Comparison of ENCODE assay signal across 1 cellular context in genomic region chr7:43834463-43835251, GRCh38.
TF ChIP-seq lines count a peak whose summit lies in the region.

No MANE protein-coding gene starts in this region.

TF ChIP-seq in GM12878, 131 proteins besides CTCF, POLR2A, EP300 and RAD21 (continued from another document and continues in another):
- TF ChIP-seq, protein P1, sequence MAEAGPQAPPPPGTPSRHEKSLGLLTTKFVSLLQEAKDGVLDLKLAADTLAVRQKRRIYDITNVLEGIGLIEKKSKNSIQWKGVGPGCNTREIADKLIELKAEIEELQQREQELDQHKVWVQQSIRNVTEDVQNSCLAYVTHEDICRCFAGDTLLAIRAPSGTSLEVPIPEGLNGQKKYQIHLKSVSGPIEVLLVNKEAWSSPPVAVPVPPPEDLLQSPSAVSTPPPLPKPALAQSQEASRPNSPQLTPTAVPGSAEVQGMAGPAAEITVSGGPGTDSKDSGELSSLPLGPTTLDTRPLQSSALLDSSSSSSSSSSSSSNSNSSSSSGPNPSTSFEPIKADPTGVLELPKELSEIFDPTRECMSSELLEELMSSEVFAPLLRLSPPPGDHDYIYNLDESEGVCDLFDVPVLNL (IDR thresholded peaks at IDR 0.05; ENCODE audit: low read depth, low read length) = no peak
- TF ChIP-seq, protein P2, sequence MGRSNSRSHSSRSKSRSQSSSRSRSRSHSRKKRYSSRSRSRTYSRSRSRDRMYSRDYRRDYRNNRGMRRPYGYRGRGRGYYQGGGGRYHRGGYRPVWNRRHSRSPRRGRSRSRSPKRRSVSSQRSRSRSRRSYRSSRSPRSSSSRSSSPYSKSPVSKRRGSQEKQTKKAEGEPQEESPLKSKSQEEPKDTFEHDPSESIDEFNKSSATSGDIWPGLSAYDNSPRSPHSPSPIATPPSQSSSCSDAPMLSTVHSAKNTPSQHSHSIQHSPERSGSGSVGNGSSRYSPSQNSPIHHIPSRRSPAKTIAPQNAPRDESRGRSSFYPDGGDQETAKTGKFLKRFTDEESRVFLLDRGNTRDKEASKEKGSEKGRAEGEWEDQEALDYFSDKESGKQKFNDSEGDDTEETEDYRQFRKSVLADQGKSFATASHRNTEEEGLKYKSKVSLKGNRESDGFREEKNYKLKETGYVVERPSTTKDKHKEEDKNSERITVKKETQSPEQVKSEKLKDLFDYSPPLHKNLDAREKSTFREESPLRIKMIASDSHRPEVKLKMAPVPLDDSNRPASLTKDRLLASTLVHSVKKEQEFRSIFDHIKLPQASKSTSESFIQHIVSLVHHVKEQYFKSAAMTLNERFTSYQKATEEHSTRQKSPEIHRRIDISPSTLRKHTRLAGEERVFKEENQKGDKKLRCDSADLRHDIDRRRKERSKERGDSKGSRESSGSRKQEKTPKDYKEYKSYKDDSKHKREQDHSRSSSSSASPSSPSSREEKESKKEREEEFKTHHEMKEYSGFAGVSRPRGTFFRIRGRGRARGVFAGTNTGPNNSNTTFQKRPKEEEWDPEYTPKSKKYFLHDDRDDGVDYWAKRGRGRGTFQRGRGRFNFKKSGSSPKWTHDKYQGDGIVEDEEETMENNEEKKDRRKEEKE (IDR thresholded peaks at IDR 0.05) = no peak
- TF ChIP-seq FOXM1 (IDR thresholded peaks at IDR 0.05; ENCODE audit: low read depth, low read length) (peak; percentile 32; the same call in 1 of the 2 replicates), CHD4 (IDR thresholded peaks at IDR 0.05) (no peak), RAD51 (IDR thresholded peaks at IDR 0.05) (peak; percentile 75; the same call in 1 of the 2 replicates), PAX8 (IDR thresholded peaks at IDR 0.05) (0 out of 2 replicates have a peak, but pooled peaks have one; percentile 65), BCL11A (IDR thresholded peaks at IDR 0.05; ENCODE audit: low read depth, low read length) (peak; percentile 45; the same call in 1 of the 2 replicates), CREM (IDR thresholded peaks at IDR 0.05; ENCODE audit: low read depth) (peak; percentile 52), CBX5 (IDR thresholded peaks at IDR 0.05; ENCODE audit: low read depth) (0 out of 2 replicates have a peak, but pooled peaks have one; percentile 30), FOS (IDR thresholded peaks at IDR 0.05; ENCODE audit: borderline replicate concordance, extremely low read depth, insufficient read length) (peak; percentile 5), NFIC (IDR thresholded peaks at IDR 0.05; ENCODE audit: low read depth, low read length) (peak; percentile 63), EZH2 (IDR thresholded peaks at IDR 0.05; ENCODE audit: borderline replicate concordance, control insufficient read depth, low read depth, low read length) (no peak), ZZZ3 (IDR thresholded peaks at IDR 0.05; ENCODE audit: control insufficient read depth, insufficient read length, low read depth) (no peak), ZSCAN29 (IDR thresholded peaks at IDR 0.05) (no peak), ATF7 (IDR thresholded peaks at IDR 0.05; ENCODE audit: low read depth) (peak; percentile 83), GATAD2B (conservative IDR thresholded peaks at IDR 0.05; ENCODE audit: low read depth) (0 out of 2 replicates have a peak, but pooled peaks have one; percentile 18), IKZF1 (conservative IDR thresholded peaks at IDR 0.05) (peak; percentile 78), RELB (IDR thresholded peaks at IDR 0.05; ENCODE audit: low read depth) (peak; percentile 94), EGR1 (IDR thresholded peaks at IDR 0.05; ENCODE audit: borderline replicate concordance in 1 of 2, low read depth in 2 of 2, low read length in 2 of 2) (no peak), SMAD1 (IDR thresholded peaks at IDR 0.05; ENCODE audit: low read depth, partially characterized antibody) (no peak), ZNF384 (IDR thresholded peaks at IDR 0.05; ENCODE audit: borderline replicate concordance, low read depth, low read length) (no peak), JUND (IDR thresholded peaks at IDR 0.05; ENCODE audit: low read depth, low read length) (0 out of 2 replicates have a peak, but pooled peaks have one; percentile 12), MYC (IDR thresholded peaks at IDR 0.05; ENCODE audit: insufficient read depth, insufficient read length, insufficient replicate concordance, low read length, severe bottlenecking) (no peak), ZNF217 (IDR thresholded peaks at IDR 0.05) (peak; percentile 98), NR2C2 (IDR thresholded peaks at IDR 0.05; ENCODE audit: borderline replicate concordance, control insufficient read depth, insufficient read length, low read depth) (no peak), IRF4 (IDR thresholded peaks at IDR 0.05; ENCODE audit: low read depth, low read length) (peak; percentile 38), USF2 (IDR thresholded peaks at IDR 0.05; ENCODE audit: borderline replicate concordance, low read depth, low read length) (no peak), POLR2AphosphoS5 (IDR thresholded peaks at IDR 0.05; ENCODE audit: low read length) (peak; percentile 44; the same call in 1 of the 2 replicates), SKIL (IDR thresholded peaks at IDR 0.05; ENCODE audit: low read depth, poor library complexity, severe bottlenecking) (peak; percentile 73), NFXL1 (IDR thresholded peaks at IDR 0.05; ENCODE audit: borderline replicate concordance) (no peak), SPI1 (IDR thresholded peaks at IDR 0.05; ENCODE audit: borderline replicate concordance, insufficient read depth, low read depth, low read length) (no peak), IKZF2 (IDR thresholded peaks at IDR 0.05) (peak; percentile 68 to 79), SIN3A (IDR thresholded peaks at IDR 0.05; ENCODE audit: low read depth, low read length) (0 out of 2 replicates have a peak, but pooled peaks have one; percentile 38), MLLT1 (IDR thresholded peaks at IDR 0.05) (peak; percentile 50), TCF12 (IDR thresholded peaks at IDR 0.05; ENCODE audit: low read depth, low read length) (peak; percentile 46; the same call in 1 of the 2 replicates), BRCA1 (IDR thresholded peaks at IDR 0.05; ENCODE audit: low read depth, low read length) (no peak), ETV6 (conservative IDR thresholded peaks at IDR 0.05 in 1 of 2, IDR thresholded peaks at IDR 0.05 in 1 of 2; ENCODE audit: borderline replicate concordance in 1 of 2, low read depth in 1 of 2) (peak in 1 of 2 experiments; percentile 53; a peak in 1 of 4 replicates), ZNF24 (IDR thresholded peaks at IDR 0.05) (peak; percentile 34; the same call in 1 of the 2 replicates)
- TF ChIP-seq, protein P3, sequence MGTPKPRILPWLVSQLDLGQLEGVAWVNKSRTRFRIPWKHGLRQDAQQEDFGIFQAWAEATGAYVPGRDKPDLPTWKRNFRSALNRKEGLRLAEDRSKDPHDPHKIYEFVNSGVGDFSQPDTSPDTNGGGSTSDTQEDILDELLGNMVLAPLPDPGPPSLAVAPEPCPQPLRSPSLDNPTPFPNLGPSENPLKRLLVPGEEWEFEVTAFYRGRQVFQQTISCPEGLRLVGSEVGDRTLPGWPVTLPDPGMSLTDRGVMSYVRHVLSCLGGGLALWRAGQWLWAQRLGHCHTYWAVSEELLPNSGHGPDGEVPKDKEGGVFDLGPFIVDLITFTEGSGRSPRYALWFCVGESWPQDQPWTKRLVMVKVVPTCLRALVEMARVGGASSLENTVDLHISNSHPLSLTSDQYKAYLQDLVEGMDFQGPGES (IDR thresholded peaks at IDR 0.05) = no peak
- TF ChIP-seq, protein P4, sequence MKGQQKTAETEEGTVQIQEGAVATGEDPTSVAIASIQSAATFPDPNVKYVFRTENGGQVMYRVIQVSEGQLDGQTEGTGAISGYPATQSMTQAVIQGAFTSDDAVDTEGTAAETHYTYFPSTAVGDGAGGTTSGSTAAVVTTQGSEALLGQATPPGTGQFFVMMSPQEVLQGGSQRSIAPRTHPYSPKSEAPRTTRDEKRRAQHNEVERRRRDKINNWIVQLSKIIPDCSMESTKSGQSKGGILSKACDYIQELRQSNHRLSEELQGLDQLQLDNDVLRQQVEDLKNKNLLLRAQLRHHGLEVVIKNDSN (IDR thresholded peaks at IDR 0.05; ENCODE audit: borderline replicate concordance, extremely low read length, insufficient read depth, low read depth, low read length) = peak; percentile 34
- TF ChIP-seq, protein P5, sequence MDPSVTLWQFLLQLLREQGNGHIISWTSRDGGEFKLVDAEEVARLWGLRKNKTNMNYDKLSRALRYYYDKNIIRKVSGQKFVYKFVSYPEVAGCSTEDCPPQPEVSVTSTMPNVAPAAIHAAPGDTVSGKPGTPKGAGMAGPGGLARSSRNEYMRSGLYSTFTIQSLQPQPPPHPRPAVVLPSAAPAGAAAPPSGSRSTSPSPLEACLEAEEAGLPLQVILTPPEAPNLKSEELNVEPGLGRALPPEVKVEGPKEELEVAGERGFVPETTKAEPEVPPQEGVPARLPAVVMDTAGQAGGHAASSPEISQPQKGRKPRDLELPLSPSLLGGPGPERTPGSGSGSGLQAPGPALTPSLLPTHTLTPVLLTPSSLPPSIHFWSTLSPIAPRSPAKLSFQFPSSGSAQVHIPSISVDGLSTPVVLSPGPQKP (IDR thresholded peaks at IDR 0.05; ENCODE audit: low read depth, low read length) = no peak
- TF ChIP-seq, protein P6, sequence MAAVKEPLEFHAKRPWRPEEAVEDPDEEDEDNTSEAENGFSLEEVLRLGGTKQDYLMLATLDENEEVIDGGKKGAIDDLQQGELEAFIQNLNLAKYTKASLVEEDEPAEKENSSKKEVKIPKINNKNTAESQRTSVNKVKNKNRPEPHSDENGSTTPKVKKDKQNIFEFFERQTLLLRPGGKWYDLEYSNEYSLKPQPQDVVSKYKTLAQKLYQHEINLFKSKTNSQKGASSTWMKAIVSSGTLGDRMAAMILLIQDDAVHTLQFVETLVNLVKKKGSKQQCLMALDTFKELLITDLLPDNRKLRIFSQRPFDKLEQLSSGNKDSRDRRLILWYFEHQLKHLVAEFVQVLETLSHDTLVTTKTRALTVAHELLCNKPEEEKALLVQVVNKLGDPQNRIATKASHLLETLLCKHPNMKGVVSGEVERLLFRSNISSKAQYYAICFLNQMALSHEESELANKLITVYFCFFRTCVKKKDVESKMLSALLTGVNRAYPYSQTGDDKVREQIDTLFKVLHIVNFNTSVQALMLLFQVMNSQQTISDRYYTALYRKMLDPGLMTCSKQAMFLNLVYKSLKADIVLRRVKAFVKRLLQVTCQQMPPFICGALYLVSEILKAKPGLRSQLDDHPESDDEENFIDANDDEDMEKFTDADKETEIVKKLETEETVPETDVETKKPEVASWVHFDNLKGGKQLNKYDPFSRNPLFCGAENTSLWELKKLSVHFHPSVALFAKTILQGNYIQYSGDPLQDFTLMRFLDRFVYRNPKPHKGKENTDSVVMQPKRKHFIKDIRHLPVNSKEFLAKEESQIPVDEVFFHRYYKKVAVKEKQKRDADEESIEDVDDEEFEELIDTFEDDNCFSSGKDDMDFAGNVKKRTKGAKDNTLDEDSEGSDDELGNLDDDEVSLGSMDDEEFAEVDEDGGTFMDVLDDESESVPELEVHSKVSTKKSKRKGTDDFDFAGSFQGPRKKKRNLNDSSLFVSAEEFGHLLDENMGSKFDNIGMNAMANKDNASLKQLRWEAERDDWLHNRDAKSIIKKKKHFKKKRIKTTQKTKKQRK (IDR thresholded peaks at IDR 0.05; ENCODE audit: low read depth, low read length) = no peak
